Comparison of ENCODE assay signal across 2 cellular contexts in the genomic region with DNA sequence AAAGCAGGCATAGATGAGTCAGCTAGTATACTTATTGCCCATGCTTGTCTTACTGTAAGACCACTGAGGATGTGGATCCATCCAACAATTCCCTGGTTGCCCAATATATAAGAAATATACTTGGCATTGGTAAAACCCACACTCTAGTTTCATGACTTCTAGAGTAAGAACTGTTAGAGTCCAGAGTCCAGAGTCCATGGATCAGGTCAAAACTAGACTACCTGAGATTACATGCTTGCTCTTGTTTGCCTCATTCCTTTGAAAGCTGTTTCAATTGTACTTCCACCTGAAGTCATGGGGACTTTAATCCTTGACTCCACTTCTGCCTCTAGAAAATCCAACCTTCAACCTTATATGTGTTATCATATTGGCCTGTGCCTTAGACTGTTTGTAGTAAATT.
TF ChIP-seq lines count a peak whose summit lies in the region.

No MANE protein-coding gene starts in this region.

TF ChIP-seq in liver, 16 proteins besides CTCF, POLR2A, EP300 and RAD21 (continued from another document):
- TF ChIP-seq TAF1 (conservative IDR thresholded peaks at IDR 0.05), result no peak
- TF ChIP-seq, protein P1, sequence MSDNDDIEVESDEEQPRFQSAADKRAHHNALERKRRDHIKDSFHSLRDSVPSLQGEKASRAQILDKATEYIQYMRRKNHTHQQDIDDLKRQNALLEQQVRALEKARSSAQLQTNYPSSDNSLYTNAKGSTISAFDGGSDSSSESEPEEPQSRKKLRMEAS (IDR thresholded peaks at IDR 0.05), result no peak

TF ChIP-seq in HepG2, 621 proteins besides CTCF, POLR2A, EP300 and RAD21 (continued from another document):
- TF ChIP-seq, protein P2, sequence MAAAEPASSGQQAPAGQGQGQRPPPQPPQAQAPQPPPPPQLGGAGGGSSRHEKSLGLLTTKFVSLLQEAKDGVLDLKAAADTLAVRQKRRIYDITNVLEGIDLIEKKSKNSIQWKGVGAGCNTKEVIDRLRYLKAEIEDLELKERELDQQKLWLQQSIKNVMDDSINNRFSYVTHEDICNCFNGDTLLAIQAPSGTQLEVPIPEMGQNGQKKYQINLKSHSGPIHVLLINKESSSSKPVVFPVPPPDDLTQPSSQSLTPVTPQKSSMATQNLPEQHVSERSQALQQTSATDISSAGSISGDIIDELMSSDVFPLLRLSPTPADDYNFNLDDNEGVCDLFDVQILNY (CRISPR knock-in tag; conservative IDR thresholded peaks at IDR 0.05), result no peak
- TF ChIP-seq, protein P3, sequence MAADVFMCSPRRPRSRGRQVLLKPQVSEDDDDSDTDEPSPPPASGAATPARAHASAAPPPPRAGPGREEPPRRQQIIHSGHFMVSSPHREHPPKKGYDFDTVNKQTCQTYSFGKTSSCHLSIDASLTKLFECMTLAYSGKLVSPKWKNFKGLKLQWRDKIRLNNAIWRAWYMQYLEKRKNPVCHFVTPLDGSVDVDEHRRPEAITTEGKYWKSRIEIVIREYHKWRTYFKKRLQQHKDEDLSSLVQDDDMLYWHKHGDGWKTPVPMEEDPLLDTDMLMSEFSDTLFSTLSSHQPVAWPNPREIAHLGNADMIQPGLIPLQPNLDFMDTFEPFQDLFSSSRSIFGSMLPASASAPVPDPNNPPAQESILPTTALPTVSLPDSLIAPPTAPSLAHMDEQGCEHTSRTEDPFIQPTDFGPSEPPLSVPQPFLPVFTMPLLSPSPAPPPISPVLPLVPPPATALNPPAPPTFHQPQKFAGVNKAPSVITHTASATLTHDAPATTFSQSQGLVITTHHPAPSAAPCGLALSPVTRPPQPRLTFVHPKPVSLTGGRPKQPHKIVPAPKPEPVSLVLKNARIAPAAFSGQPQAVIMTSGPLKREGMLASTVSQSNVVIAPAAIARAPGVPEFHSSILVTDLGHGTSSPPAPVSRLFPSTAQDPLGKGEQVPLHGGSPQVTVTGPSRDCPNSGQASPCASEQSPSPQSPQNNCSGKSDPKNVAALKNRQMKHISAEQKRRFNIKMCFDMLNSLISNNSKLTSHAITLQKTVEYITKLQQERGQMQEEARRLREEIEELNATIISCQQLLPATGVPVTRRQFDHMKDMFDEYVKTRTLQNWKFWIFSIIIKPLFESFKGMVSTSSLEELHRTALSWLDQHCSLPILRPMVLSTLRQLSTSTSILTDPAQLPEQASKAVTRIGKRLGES (CRISPR knock-in tag; IDR thresholded peaks at IDR 0.05; ENCODE audit: borderline replicate concordance), result no peak
- TF ChIP-seq, protein P4, sequence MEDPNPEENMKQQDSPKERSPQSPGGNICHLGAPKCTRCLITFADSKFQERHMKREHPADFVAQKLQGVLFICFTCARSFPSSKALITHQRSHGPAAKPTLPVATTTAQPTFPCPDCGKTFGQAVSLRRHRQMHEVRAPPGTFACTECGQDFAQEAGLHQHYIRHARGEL (CRISPR knock-in tag; IDR thresholded peaks at IDR 0.05), result no peak
